ENCODE assay signal across 2 cellular contexts in the genomic region with DNA sequence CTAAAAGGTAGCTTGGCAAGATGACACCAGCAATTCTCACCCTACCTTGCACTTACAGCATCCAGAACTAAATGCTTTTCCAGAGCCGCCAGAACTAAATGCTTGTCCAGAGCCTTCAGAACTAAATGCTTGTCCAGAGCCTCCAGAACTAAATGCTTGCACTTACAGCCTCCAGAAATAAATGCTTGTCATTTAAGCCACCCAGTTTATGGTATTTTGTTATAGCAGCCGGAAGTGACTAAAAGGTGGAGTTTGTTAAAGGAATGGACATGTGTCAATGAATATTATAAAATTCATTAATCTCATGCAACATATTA.
TF ChIP-seq lines count a peak whose summit lies in the region.

No MANE protein-coding gene starts in this region.

TF ChIP-seq in SK-N-SH, 30 proteins besides CTCF, POLR2A, EP300 and RAD21 (continued from another document):
- no peak for TF ChIP-seq YY1 (IDR thresholded peaks at IDR 0.05; ENCODE audit: low read depth)
- TF ChIP-seq EZH2phosphoT487 (IDR thresholded peaks at IDR 0.05; ENCODE audit: borderline replicate concordance, low read depth), result no peak
- TF ChIP-seq, protein P1, sequence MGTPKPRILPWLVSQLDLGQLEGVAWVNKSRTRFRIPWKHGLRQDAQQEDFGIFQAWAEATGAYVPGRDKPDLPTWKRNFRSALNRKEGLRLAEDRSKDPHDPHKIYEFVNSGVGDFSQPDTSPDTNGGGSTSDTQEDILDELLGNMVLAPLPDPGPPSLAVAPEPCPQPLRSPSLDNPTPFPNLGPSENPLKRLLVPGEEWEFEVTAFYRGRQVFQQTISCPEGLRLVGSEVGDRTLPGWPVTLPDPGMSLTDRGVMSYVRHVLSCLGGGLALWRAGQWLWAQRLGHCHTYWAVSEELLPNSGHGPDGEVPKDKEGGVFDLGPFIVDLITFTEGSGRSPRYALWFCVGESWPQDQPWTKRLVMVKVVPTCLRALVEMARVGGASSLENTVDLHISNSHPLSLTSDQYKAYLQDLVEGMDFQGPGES (IDR thresholded peaks at IDR 0.05; ENCODE audit: low read depth, low read length), result no peak
- TF ChIP-seq JUND (IDR thresholded peaks at IDR 0.05), result no peak
- TF ChIP-seq GABPA (IDR thresholded peaks at IDR 0.05; ENCODE audit: low read depth), result no peak
- TF ChIP-seq, protein P2, sequence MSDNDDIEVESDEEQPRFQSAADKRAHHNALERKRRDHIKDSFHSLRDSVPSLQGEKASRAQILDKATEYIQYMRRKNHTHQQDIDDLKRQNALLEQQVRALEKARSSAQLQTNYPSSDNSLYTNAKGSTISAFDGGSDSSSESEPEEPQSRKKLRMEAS (IDR thresholded peaks at IDR 0.05; ENCODE audit: low read depth), result no peak
- TF ChIP-seq, protein P3, sequence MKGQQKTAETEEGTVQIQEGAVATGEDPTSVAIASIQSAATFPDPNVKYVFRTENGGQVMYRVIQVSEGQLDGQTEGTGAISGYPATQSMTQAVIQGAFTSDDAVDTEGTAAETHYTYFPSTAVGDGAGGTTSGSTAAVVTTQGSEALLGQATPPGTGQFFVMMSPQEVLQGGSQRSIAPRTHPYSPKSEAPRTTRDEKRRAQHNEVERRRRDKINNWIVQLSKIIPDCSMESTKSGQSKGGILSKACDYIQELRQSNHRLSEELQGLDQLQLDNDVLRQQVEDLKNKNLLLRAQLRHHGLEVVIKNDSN (IDR thresholded peaks at IDR 0.05; ENCODE audit: borderline replicate concordance, low read depth), result no peak
TF ChIP-seq in SK-N-SH: peak in this region for 0.

TF ChIP-seq in SK-N-SH treated with all-trans-retinoic acid at 6 μM for 48 hours, 23 proteins besides CTCF, POLR2A, EP300 and RAD21 (continued from another document):
- TF ChIP-seq, protein P4, sequence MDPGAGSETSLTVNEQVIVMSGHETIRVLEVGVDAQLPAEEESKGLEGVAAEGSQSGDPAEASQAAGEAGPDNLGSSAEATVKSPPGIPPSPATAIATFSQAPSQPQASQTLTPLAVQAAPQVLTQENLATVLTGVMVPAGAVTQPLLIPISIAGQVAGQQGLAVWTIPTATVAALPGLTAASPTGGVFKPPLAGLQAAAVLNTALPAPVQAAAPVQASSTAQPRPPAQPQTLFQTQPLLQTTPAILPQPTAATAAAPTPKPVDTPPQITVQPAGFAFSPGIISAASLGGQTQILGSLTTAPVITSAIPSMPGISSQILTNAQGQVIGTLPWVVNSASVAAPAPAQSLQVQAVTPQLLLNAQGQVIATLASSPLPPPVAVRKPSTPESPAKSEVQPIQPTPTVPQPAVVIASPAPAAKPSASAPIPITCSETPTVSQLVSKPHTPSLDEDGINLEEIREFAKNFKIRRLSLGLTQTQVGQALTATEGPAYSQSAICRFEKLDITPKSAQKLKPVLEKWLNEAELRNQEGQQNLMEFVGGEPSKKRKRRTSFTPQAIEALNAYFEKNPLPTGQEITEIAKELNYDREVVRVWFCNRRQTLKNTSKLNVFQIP (CRISPR knock-in tag; IDR thresholded peaks at IDR 0.05; ENCODE audit: borderline replicate concordance, low read depth), result no peak
- TF ChIP-seq ZNF565 (CRISPR knock-in tag; conservative IDR thresholded peaks at IDR 0.05; ENCODE audit: low read depth) (no peak), ZFP30 (CRISPR knock-in tag; IDR thresholded peaks at IDR 0.05) (no peak), OSR1 (CRISPR knock-in tag; IDR thresholded peaks at IDR 0.05) (no peak), ZFP3 (CRISPR knock-in tag; IDR thresholded peaks at IDR 0.05) (no peak), ZC3H10 (CRISPR knock-in tag; IDR thresholded peaks at IDR 0.05) (no peak)
- TF ChIP-seq, protein P5, sequence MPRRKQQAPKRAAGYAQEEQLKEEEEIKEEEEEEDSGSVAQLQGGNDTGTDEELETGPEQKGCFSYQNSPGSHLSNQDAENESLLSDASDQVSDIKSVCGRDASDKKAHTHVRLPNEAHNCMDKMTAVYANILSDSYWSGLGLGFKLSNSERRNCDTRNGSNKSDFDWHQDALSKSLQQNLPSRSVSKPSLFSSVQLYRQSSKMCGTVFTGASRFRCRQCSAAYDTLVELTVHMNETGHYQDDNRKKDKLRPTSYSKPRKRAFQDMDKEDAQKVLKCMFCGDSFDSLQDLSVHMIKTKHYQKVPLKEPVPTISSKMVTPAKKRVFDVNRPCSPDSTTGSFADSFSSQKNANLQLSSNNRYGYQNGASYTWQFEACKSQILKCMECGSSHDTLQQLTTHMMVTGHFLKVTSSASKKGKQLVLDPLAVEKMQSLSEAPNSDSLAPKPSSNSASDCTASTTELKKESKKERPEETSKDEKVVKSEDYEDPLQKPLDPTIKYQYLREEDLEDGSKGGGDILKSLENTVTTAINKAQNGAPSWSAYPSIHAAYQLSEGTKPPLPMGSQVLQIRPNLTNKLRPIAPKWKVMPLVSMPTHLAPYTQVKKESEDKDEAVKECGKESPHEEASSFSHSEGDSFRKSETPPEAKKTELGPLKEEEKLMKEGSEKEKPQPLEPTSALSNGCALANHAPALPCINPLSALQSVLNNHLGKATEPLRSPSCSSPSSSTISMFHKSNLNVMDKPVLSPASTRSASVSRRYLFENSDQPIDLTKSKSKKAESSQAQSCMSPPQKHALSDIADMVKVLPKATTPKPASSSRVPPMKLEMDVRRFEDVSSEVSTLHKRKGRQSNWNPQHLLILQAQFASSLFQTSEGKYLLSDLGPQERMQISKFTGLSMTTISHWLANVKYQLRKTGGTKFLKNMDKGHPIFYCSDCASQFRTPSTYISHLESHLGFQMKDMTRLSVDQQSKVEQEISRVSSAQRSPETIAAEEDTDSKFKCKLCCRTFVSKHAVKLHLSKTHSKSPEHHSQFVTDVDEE (CRISPR knock-in tag; IDR thresholded peaks at IDR 0.05), result no peak
